ENCODE assay signal across 1 cellular context in genomic region chr12:71662861-71663560, GRCh38.
TF ChIP-seq lines count a peak whose summit lies in the region.

No MANE protein-coding gene starts in this region.

TF ChIP-seq in H1, 55 proteins besides CTCF, POLR2A, EP300 and RAD21 (continued from another document):
- TF ChIP-seq CHD7 (IDR thresholded peaks at IDR 0.05; ENCODE audit: insufficient replicate concordance, low read length) = no peak
